In genomic region chr5:39947657-39948056, GRCh38 we compare ENCODE assay signal across 20 cellular contexts.
A peak's percentile ranks its signal among the peaks of the same experiment; 100 is the strongest.
DNase-seq lines count a peak whose midpoint lies in the region; ATAC-seq, FAIRE-seq and TF ChIP-seq lines count a peak whose summit lies in the region.
"Had no signal": no experiment of that assay in that cellular context is flagged by ENCODE, and none has a peak within 500 bp of the region (broad histone marks: within the 10 kb centered on the region; RNA-seq: fewer than 3 reads in every experiment).

No MANE protein-coding gene starts in this region.

- H3K9me2 ChIP-seq in GM23338 (ENCODE audit: insufficient read depth): no peaks in the 10 kb centered on the region
- H3K9me2 ChIP-seq: SK-N-SH had no signal

- H3K36me3 ChIP-seq in GM23338 (ENCODE audit: insufficient read depth) (no peaks in the 10 kb centered on the region), astrocyte (ENCODE audit: insufficient read depth, low read length) (no peaks in the 10 kb centered on the region)
- H3K36me3 ChIP-seq: HAP-1 had no signal

- TF ChIP-seq RAD21 in A549 (conservative IDR thresholded peaks at IDR 0.05 in 1 of 2, IDR thresholded peaks at IDR 0.05 in 1 of 2): no peak

- H3K36me3 Mint-ChIP-seq in GM23338 (ENCODE audit: low read depth) (no peaks in the 10 kb centered on the region), astrocyte (ENCODE audit: low read depth, unreplicated experiment) (no peaks in the 10 kb centered on the region)
- H3K36me3 Mint-ChIP-seq: activated naive CD8-positive, alpha-beta T cell treated with anti-CD3 and anti-CD28 coated beads, Interleukin-2, amount 10 ng/mL, durations not matched to agents 7 days and 5 days had no signal

- H3K9ac ChIP-seq in astrocyte (ENCODE audit: low read length): no peak overlapping the region
- H3K9ac ChIP-seq: SK-N-SH had no signal

- no peak for TF ChIP-seq EP300 in A549 (IDR thresholded peaks at IDR 0.05)

- H3K27ac Mint-ChIP-seq in GM23338 (no peak overlapping the region), astrocyte (ENCODE audit: unreplicated experiment) (no peak overlapping the region)
- H3K27ac Mint-ChIP-seq: activated naive CD8-positive, alpha-beta T cell treated with anti-CD3 and anti-CD28 coated beads, Interleukin-2, amount 10 ng/mL, durations not matched to agents 7 days and 5 days had no signal

- POLR2A ChIA-PET in A549 (lab: Yijun Ruan, JAX): no interaction called here

- no peaks in the 10 kb centered on the region for H3K27me3 Mint-ChIP-seq in GM23338 (ENCODE audit: insufficient read depth, low read depth, poor library complexity)
- H3K27me3 Mint-ChIP-seq in astrocyte (ENCODE audit: low read depth, unreplicated experiment): no peaks in the 10 kb centered on the region
- H3K27me3 Mint-ChIP-seq: activated naive CD8-positive, alpha-beta T cell treated with anti-CD3 and anti-CD28 coated beads, Interleukin-2, amount 10 ng/mL, durations not matched to agents 7 days and 5 days; CD8-positive, alpha-beta memory T cell had no signal

- H3K4me1 Mint-ChIP-seq in GM23338 (no peaks in the 10 kb centered on the region), astrocyte (ENCODE audit: low read depth, unreplicated experiment) (no peaks in the 10 kb centered on the region)

- no peaks in the 10 kb centered on the region for H3K9me3 ChIP-seq in A549
- no peaks in the 10 kb centered on the region for H3K9me3 ChIP-seq in astrocyte (ENCODE audit: insufficient read depth, low read depth, low read length)
- H3K9me3 ChIP-seq: HAP-1, SK-N-SH had no signal

- H3K9me3 Mint-ChIP-seq in GM23338: no peaks in the 10 kb centered on the region; the same call in 2 of the 3 replicates
- H3K9me3 Mint-ChIP-seq in astrocyte (ENCODE audit: unreplicated experiment): peaks cover 5% of the 10 kb centered on the region
- H3K9me3 Mint-ChIP-seq: activated naive CD8-positive, alpha-beta T cell treated with anti-CD3 and anti-CD28 coated beads, Interleukin-2, amount 10 ng/mL, durations not matched to agents 7 days and 5 days; CD8-positive, alpha-beta memory T cell had no signal

- no peak overlapping the region for H3K27ac ChIP-seq in A549
- no peak overlapping the region for H3K27ac ChIP-seq in GM23338 (ENCODE audit: low read depth)
- H3K27ac ChIP-seq in astrocyte (ENCODE audit: low read depth, low read length): no peak overlapping the region

- H3K4me1 ChIP-seq in A549 (no peaks in the 10 kb centered on the region), GM23338 (ENCODE audit: insufficient read depth) (no peaks in the 10 kb centered on the region), astrocyte (ENCODE audit: insufficient read depth, low read length) (no peaks in the 10 kb centered on the region)
- H3K4me1 ChIP-seq: HAP-1 had no signal

- H3K4me3 Mint-ChIP-seq in GM23338: no peak overlapping the region
- H3K4me3 Mint-ChIP-seq in astrocyte (ENCODE audit: unreplicated experiment): no peak overlapping the region
- H3K4me3 Mint-ChIP-seq: activated naive CD8-positive, alpha-beta T cell treated with anti-CD3 and anti-CD28 coated beads, Interleukin-2, amount 10 ng/mL, durations not matched to agents 7 days and 5 days; activated T-cell treated with anti-CD3 and anti-CD28 coated beads, Interleukin-2, amount 50 U/mL, for 4 hours; CD8-positive, alpha-beta memory T cell had no signal

- DNase-seq in A549 (ENCODE audit: low read depth in 1 of 2, low spot score in 1 of 2) (peak in 1 of 2 experiments; percentile 6), GM23338 (ENCODE audit: low spot score) (no peak), astrocyte (ENCODE audit: low read depth) (peak; percentile 43), fibroblast of the aortic adventitia (ENCODE audit: low read depth) (peak; percentile 67), NCI-H2081 (lab: John Stamatoyannopoulos, UW) (no peak), KBM-7 (no peak)
- DNase-seq in activated CD4-positive, CD25-positive, alpha-beta regulatory T cell treated with anti-CD3 and anti-CD28 coated beads, Interleukin-2, amount 50 U/mL, for 72 hours: no peak
- DNase-seq: activated CD4-positive, alpha-beta T cell treated with anti-CD3 and anti-CD28 coated beads for 48 hours; activated naive CD8-positive, alpha-beta T cell treated with anti-CD3 and anti-CD28 coated beads, Interleukin-2, amount 10 ng/mL, durations not matched to agents 7 days and 5 days; activated T-cell treated with anti-CD3 and anti-CD28 coated beads, Interleukin-2, amount 50 U/mL, for 4 hours; CD8-positive, alpha-beta memory T cell; cerebellar nuclear complex; NCI-H526 treated with DMSO at 0.1 percent for 48 hours; SK-N-SH; stimulated activated CD4-positive, alpha-beta T cell treated with anti-CD3 and anti-CD28 coated beads, Interleukin-2, amount 100 ng/mL, for 24 hours; T1000 had no signal

- H3F3A ChIP-seq in GM23338 (replicated peaks; ENCODE audit: low read depth): no peaks in the 10 kb centered on the region

- CTCF ChIA-PET in A549 (lab: Yijun Ruan, JAX): interaction anchor here (0.8 to 3.7 kb wide), 17 partner anchors 9 to 742 kb away, joined by 3 to 20 read pairs (median 4); partner anchors contain the start of gene PTGER4

- no peaks in the 10 kb centered on the region for H3K79me2 ChIP-seq in GM23338 (replicated peaks; ENCODE audit: insufficient read depth)
- no peaks in the 10 kb centered on the region for H3K79me2 ChIP-seq in astrocyte (ENCODE audit: insufficient read depth, low read length)

- H4K20me1 ChIP-seq in GM23338 (replicated peaks; ENCODE audit: insufficient read depth) (no peaks in the 10 kb centered on the region), astrocyte (ENCODE audit: insufficient read depth, low read length) (no peaks in the 10 kb centered on the region)

- no peaks in the 10 kb centered on the region for H3K27me3 ChIP-seq in GM23338 (ENCODE audit: insufficient read depth)
- H3K27me3 ChIP-seq in astrocyte (ENCODE audit: insufficient read depth, low read length): no peaks in the 10 kb centered on the region

- TF ChIP-seq CTCF in A549 (IDR thresholded peaks at IDR 0.05) (no peak), GM23338 (conservative IDR thresholded peaks at IDR 0.05; ENCODE audit: low read depth in 2 of 2) (no peak), astrocyte (IDR thresholded peaks at IDR 0.05; ENCODE audit: insufficient read depth, low read depth, low read length) (no peak), fibroblast of the aortic adventitia (IDR thresholded peaks at IDR 0.05; ENCODE audit: insufficient read depth, low read length) (no peak)

- no peak overlapping the region for H3K4me3 ChIP-seq in A549
- no peak overlapping the region for H3K4me3 ChIP-seq in GM23338
- no peak overlapping the region for H3K4me3 ChIP-seq in astrocyte (ENCODE audit: insufficient read depth, low read depth, low read length)
- no peak overlapping the region for H3K4me3 ChIP-seq in fibroblast of the aortic adventitia (ENCODE audit: low read depth, low read length)
- H3K4me3 ChIP-seq: HAP-1 had no signal

- H2AFZ ChIP-seq in GM23338 (0 out of 2 replicates have a peak overlapping the region, but pooled peaks have one; percentile 28), astrocyte (ENCODE audit: low read depth, low read length) (no peak overlapping the region)

- H3K4me2 ChIP-seq in A549 (no peak overlapping the region), GM23338 (no peak overlapping the region), astrocyte (ENCODE audit: low read length) (no peak overlapping the region)
- H3K4me2 ChIP-seq: SK-N-SH had no signal

- WGBS in A549 (ENCODE audit: missing lambda C conversion rate): 57% methylated on average over 1 of the region's 1 CpG

- no peak for ATAC-seq in A549
- no peak for ATAC-seq in GM23338
- ATAC-seq in HG02571 (IDR thresholded peaks at IDR 0.05; ENCODE audit: unreplicated experiment): no peak
- ATAC-seq: activated T-cell treated with anti-CD3 and anti-CD28 coated beads, Interleukin-2, amount 50 U/mL, for 4 hours had no signal

- in situ Hi-C loops in KBM-7 (cut with MboI; ENCODE audit: low pct_unique_long_range_greater_than_20kb, low sequenced_read_pairs): no loop called here

- FAIRE-seq in A549 (lab: Jason Lieb, UNC): peak; percentile 23
- FAIRE-seq in astrocyte (lab: Jason Lieb, UNC): no peak
- FAIRE-seq: endometrium, G401.6 had no signal

- no peak for TF ChIP-seq POLR2A in A549 (IDR thresholded peaks at IDR 0.05; ENCODE audit: low read length)

TF ChIP-seq in A549, 52 proteins besides CTCF, POLR2A, EP300 and RAD21:
- TF ChIP-seq CBX8 (IDR thresholded peaks at IDR 0.05): no peak
- no peak for TF ChIP-seq SREBF2 (IDR thresholded peaks at IDR 0.05)
- no peak for TF ChIP-seq FOSB (CRISPR knock-in tag; IDR thresholded peaks at IDR 0.05)
- TF ChIP-seq MAFK (IDR thresholded peaks at IDR 0.05; ENCODE audit: partially characterized antibody): no peak
- no peak for TF ChIP-seq CHD4 (IDR thresholded peaks at IDR 0.05; ENCODE audit: borderline replicate concordance)

TF ChIP-seq in GM23338, 12 proteins besides CTCF, POLR2A, EP300 and RAD21 (continues in another document):
- TF ChIP-seq STAT1 (IDR thresholded peaks at IDR 0.05; ENCODE audit: unreplicated experiment): no peak

Comparison
In these comparisons a context has a peak if more than half of its experiments do, and no peak if none do; other contexts are left out.
1. DNase-seq: peak in astrocyte (single experiment) and fibroblast of the aortic adventitia (single experiment); none in GM23338 (single experiment), activated CD4-positive, CD25-positive, alpha-beta regulatory T cell treated with anti-CD3 and anti-CD28 coated beads, Interleukin-2, amount 50 U/mL, for 72 hours (single experiment), NCI-H2081 (0 of 2) and KBM-7 (single experiment).